Comparison of ENCODE assay signal across 25 cellular contexts in genomic region chr2:205785507-205786222, GRCh38.
DNase-seq lines count a peak whose midpoint lies in the region; ATAC-seq and TF ChIP-seq lines count a peak whose summit lies in the region.
"Had no signal": no experiment of that assay in that cellular context is flagged by ENCODE, and none has a peak within 500 bp of the region (broad histone marks: within the 10 kb centered on the region; RNA-seq: fewer than 3 reads in every experiment).

No MANE protein-coding gene starts in this region.

- DNase-seq in NCI-H1105 treated with DMSO at 0.1 percent for 48 hours (lab: John Stamatoyannopoulos, UW): peak; percentile 63
- no peak for DNase-seq in NCI-H1105 (lab: John Stamatoyannopoulos, UW)
- DNase-seq in amniotic epithelial cell (ENCODE audit: low read depth): peak; percentile 66
- DNase-seq in mesothelial cell of epicardium (ENCODE audit: low spot score in 2 of 2, unreplicated experiment in 2 of 2): no peak
- no peak for DNase-seq in upper lobe of left lung
- DNase-seq in activated T-cell treated with anti-CD3 and anti-CD28 coated beads, Interleukin-2, amount 50 U/mL, for 72 hours: no peak
- no peak for DNase-seq in epidermal melanocyte (ENCODE audit: insufficient read length, low spot score)
- DNase-seq in T-helper 1 cell: no peak
- DNase-seq: 8988T; activated B cell treated with CpG ODN at 0.5 μM for 24 hours; activated CD4-positive, alpha-beta T cell treated with anti-CD3 and anti-CD28 coated beads, Interleukin-2, amount 50 U/mL, for 4 hours; activated CD8-positive, alpha-beta memory T cell treated with anti-CD3 and anti-CD28 coated beads, Interleukin-2, amount 50 U/mL, for 48 hours; BE2C; COR-L47; head of caudate nucleus; Kasumi-1; left colon; NCI-H69; posterior cingulate gyrus; T-helper 9 cell had no signal

- no peak for ATAC-seq in upper lobe of left lung (ENCODE audit: low FRiP score in 2 of 2)
- ATAC-seq in activated T-cell treated with anti-CD3 and anti-CD28 coated beads, Interleukin-2, amount 50 U/mL, for 72 hours (replicated peaks in 1 of 2): no peak
- ATAC-seq: left colon; stimulated activated memory B cell treated with anti-CD40 and anti-IgM and Interleukin-4, amounts not matched to agents 10 μg/mL and 1 μg/mL and 100 μg/mL, for 72 hours had no signal

- no peaks in the 10 kb centered on the region for H3K36me3 ChIP-seq in upper lobe of left lung
- H3K36me3 ChIP-seq: adrenal gland, BE2C, cardiac muscle cell had no signal

- peaks cover 2% of the 10 kb centered on the region for H3K36me3 Mint-ChIP-seq in mesothelial cell of epicardium
- H3K36me3 Mint-ChIP-seq in activated T-cell treated with anti-CD3 and anti-CD28 coated beads, Interleukin-2, amount 50 U/mL, for 72 hours (ENCODE audit: insufficient read depth in 2 of 2): no peaks in the 10 kb centered on the region
- H3K36me3 Mint-ChIP-seq: stimulated activated memory B cell treated with anti-CD40 and anti-IgM and Interleukin-4, amounts not matched to agents 10 μg/mL and 1 μg/mL and 100 μg/mL, for 72 hours had no signal

- TF ChIP-seq POLR2A in upper lobe of left lung (IDR thresholded peaks at IDR 0.05): no peak

- H3K4me3 ChIP-seq in upper lobe of left lung: no peak overlapping the region
- H3K4me3 ChIP-seq: adrenal gland, cardiac muscle cell had no signal

- no peaks in the 10 kb centered on the region for H3K27me3 Mint-ChIP-seq in mesothelial cell of epicardium (ENCODE audit: low read depth)
- H3K27me3 Mint-ChIP-seq in activated T-cell treated with anti-CD3 and anti-CD28 coated beads, Interleukin-2, amount 50 U/mL, for 72 hours (ENCODE audit: low read depth): peaks cover 11% of the 10 kb centered on the region
- H3K27me3 Mint-ChIP-seq: dendritic cell treated with granulocyte-macrophage colony-stimulating factor and Interleukin-4, amounts not matched to agents 40 ng/mL and 50 ng/mL, for 4 days had no signal

- H3K9me3 ChIP-seq in upper lobe of left lung: no peaks in the 10 kb centered on the region
- H3K9me3 ChIP-seq: adrenal gland, BE2C had no signal

- H3K9me3 Mint-ChIP-seq in mesothelial cell of epicardium: no peaks in the 10 kb centered on the region
- no peaks in the 10 kb centered on the region for H3K9me3 Mint-ChIP-seq in activated T-cell treated with anti-CD3 and anti-CD28 coated beads, Interleukin-2, amount 50 U/mL, for 72 hours
- H3K9me3 Mint-ChIP-seq: activated B cell treated with CpG ODN at 0.5 μM for 24 hours; dendritic cell treated with granulocyte-macrophage colony-stimulating factor and Interleukin-4, amounts not matched to agents 40 ng/mL and 50 ng/mL, for 4 days; stimulated activated memory B cell treated with anti-CD40 and anti-IgM and Interleukin-4, amounts not matched to agents 10 μg/mL and 1 μg/mL and 100 μg/mL, for 72 hours had no signal

- H3K27ac ChIP-seq in upper lobe of left lung: peak overlapping the region; percentile 39 to 68 (median 58)
- H3K27ac ChIP-seq: cardiac muscle cell had no signal

- no peak for TF ChIP-seq CTCF in mesothelial cell of epicardium (IDR thresholded peaks at IDR 0.05; ENCODE audit: unreplicated experiment)
- no peak for TF ChIP-seq CTCF in upper lobe of left lung (IDR thresholded peaks at IDR 0.05)

- 49 to 60% methylated on average over 6 of the region's 6 CpGs for WGBS in upper lobe of left lung, 2 donors

- peak overlapping the region; percentile 81 for H3K27ac Mint-ChIP-seq in mesothelial cell of epicardium
- H3K27ac Mint-ChIP-seq in activated T-cell treated with anti-CD3 and anti-CD28 coated beads, Interleukin-2, amount 50 U/mL, for 72 hours: no peak overlapping the region
- H3K27ac Mint-ChIP-seq: activated B cell treated with CpG ODN at 0.5 μM for 24 hours; dendritic cell treated with granulocyte-macrophage colony-stimulating factor and Interleukin-4, amounts not matched to agents 40 ng/mL and 50 ng/mL, for 4 days; stimulated activated memory B cell treated with anti-CD40 and anti-IgM and Interleukin-4, amounts not matched to agents 10 μg/mL and 1 μg/mL and 100 μg/mL, for 72 hours had no signal

- peaks cover 19% of the 10 kb centered on the region for H3K4me1 Mint-ChIP-seq in mesothelial cell of epicardium
- H3K4me1 Mint-ChIP-seq in activated T-cell treated with anti-CD3 and anti-CD28 coated beads, Interleukin-2, amount 50 U/mL, for 72 hours (ENCODE audit: low read depth): peaks cover 14% of the 10 kb centered on the region
- H3K4me1 Mint-ChIP-seq: stimulated activated memory B cell treated with anti-CD40 and anti-IgM and Interleukin-4, amounts not matched to agents 10 μg/mL and 1 μg/mL and 100 μg/mL, for 72 hours had no signal

- H3K4me1 ChIP-seq in upper lobe of left lung: peaks cover 8 to 37% (median 23%) of the 10 kb centered on the region in 4 donors

- no peaks in the 10 kb centered on the region for H3K27me3 ChIP-seq in upper lobe of left lung
- H3K27me3 ChIP-seq: adrenal gland, BE2C, cardiac muscle cell had no signal

- H3K4me3 Mint-ChIP-seq in mesothelial cell of epicardium: no peak overlapping the region
- no peak overlapping the region for H3K4me3 Mint-ChIP-seq in activated T-cell treated with anti-CD3 and anti-CD28 coated beads, Interleukin-2, amount 50 U/mL, for 72 hours
- H3K4me3 Mint-ChIP-seq: activated B cell treated with CpG ODN at 0.5 μM for 24 hours; dendritic cell treated with granulocyte-macrophage colony-stimulating factor and Interleukin-4, amounts not matched to agents 40 ng/mL and 50 ng/mL, for 4 days; neural crest cell; stimulated activated memory B cell treated with anti-CD40 and anti-IgM and Interleukin-4, amounts not matched to agents 10 μg/mL and 1 μg/mL and 100 μg/mL, for 72 hours had no signal

- peak in 1 of 4 donors; percentile 14 for TF ChIP-seq EP300 in upper lobe of left lung (IDR thresholded peaks at IDR 0.05)

Comparison
In these comparisons a context has a peak if more than half of its experiments do, and no peak if none do; other contexts are left out.
1. DNase-seq: peak in NCI-H1105 treated with DMSO at 0.1 percent for 48 hours (single experiment) and amniotic epithelial cell (single experiment); none in NCI-H1105 (single experiment), mesothelial cell of epicardium (0 of 2), upper lobe of left lung (0 of 2), activated T-cell treated with anti-CD3 and anti-CD28 coated beads, Interleukin-2, amount 50 U/mL, for 72 hours (0 of 2), epidermal melanocyte (single experiment) and T-helper 1 cell (0 of 5).